ENCODE assay signal across 8 cellular contexts in the genomic region with DNA sequence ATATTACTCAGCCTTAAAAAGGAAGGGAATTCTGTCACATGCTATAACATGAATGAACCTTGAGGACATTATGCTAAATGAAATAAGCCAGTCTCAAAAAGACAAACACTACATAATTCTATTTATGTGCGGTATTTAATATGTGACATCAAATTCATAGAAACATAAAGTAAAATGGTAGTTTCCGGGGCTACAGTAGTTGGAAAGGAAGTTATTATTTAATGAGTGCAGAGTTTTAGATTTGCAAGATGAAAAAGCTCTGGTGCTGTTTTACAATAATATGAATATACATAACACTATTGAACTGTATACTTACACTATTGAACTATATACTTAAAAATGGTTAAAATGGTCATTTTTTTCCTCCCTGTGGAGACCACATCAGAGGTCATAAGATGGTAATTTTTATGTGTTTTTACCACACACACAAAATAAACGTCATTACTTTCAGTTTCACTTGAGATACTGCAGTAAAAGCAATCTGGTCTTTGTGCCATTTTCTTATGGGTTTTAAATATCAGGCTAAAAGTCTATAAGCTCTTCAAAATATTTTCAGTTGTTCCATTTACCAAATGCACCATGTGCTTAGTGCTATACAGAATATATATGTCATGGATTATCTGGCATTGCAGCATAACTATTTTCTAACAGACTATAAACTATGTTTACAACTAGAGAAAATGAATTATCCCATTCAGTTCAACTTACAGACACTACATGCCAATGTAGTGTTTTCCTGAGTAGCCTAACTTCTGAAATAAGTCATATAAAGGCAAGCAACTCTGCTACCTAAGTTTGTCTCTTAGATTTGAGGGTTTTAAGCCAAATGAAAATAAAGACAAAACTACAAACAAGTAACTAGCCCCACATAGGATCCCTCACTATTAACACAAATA.
DNase-seq lines count a peak whose midpoint lies in the region; ATAC-seq, FAIRE-seq and TF ChIP-seq lines count a peak whose summit lies in the region.

No MANE protein-coding gene starts in this region.

- no peaks in the 10 kb centered on the region for H3K79me2 ChIP-seq in OCI-LY3 (ENCODE audit: low read length)

- H3K36me3 ChIP-seq in OCI-LY3 (replicated peaks; ENCODE audit: low read depth, low read length) (peaks cover 2% of the 10 kb centered on the region), skeletal muscle tissue (ENCODE audit: control insufficient read depth in 3 of 3, insufficient read depth in 3 of 3, low read length in 3 of 3) (peaks cover 0 to 5% (median 4%) of the 10 kb centered on the region in 3 donors)

- H3K9me3 ChIP-seq in OCI-LY3 (ENCODE audit: insufficient read depth, low read length) (no peaks in the 10 kb centered on the region), skeletal muscle tissue (ENCODE audit: control insufficient read depth in 3 of 3, low read length in 3 of 3) (no peaks in the 10 kb centered on the region)

- peak; percentile 18 for DNase-seq in epidermal melanocyte (ENCODE audit: insufficient read length, low spot score)
- no peak for DNase-seq in D721Med (ENCODE audit: insufficient read length, low spot score)
- no peak for DNase-seq in nucleus accumbens (lab: John Stamatoyannopoulos, UW)

- FAIRE-seq in D721Med (lab: Jason Lieb, UNC): no peak

- H4K20me1 ChIP-seq in OCI-LY3 (ENCODE audit: insufficient read depth, low read length): no peaks in the 10 kb centered on the region

- H3K9ac ChIP-seq in OCI-LY3 (ENCODE audit: low read length) (no peak overlapping the region), skeletal muscle tissue (ENCODE audit: low read depth in 1 of 3, low read length in 3 of 3) (peak overlapping the region in 1 of 3 donors; percentile 16)

- H3K27me3 ChIP-seq in OCI-LY3 (ENCODE audit: low read depth, low read length) (no peaks in the 10 kb centered on the region), skeletal muscle tissue (ENCODE audit: control insufficient read depth in 3 of 3, insufficient read depth in 3 of 3, low read length in 3 of 3) (no peaks in the 10 kb centered on the region)

- TF ChIP-seq CTCF in OCI-LY3 (IDR thresholded peaks at IDR 0.05; ENCODE audit: low read depth, low read length) (no peak), D721Med (IDR thresholded peaks at IDR 0.05; ENCODE audit: insufficient read depth, missing control alignments) (no peak)

- H3K4me2 ChIP-seq in OCI-LY3 (ENCODE audit: low read length): peak overlapping the region; percentile 49

- peaks cover 14% of the 10 kb centered on the region for H3K4me1 ChIP-seq in OCI-LY3 (ENCODE audit: low read length)
- peaks cover 0 to 8% (median 0%) of the 10 kb centered on the region in 3 donors for H3K4me1 ChIP-seq in skeletal muscle tissue (ENCODE audit: control insufficient read depth in 3 of 3, insufficient read depth in 3 of 3, low read length in 3 of 3)

- ATAC-seq in GM18868 (IDR thresholded peaks at IDR 0.05; ENCODE audit: unreplicated experiment) (peak; percentile 56), HG03196 (IDR thresholded peaks at IDR 0.05; ENCODE audit: unreplicated experiment) (no peak), GM21360 (IDR thresholded peaks at IDR 0.05; ENCODE audit: unreplicated experiment) (no peak)

- H3K4me3 ChIP-seq in OCI-LY3 (ENCODE audit: low read length) (peak overlapping the region; percentile 22; the same call in 1 of the 2 replicates), skeletal muscle tissue (ENCODE audit: low read length in 3 of 3) (peak overlapping the region in 1 of 3 donors; percentile 50)

- H2AFZ ChIP-seq in OCI-LY3 (ENCODE audit: low read depth, low read length): no peak overlapping the region

- H3K27ac ChIP-seq in OCI-LY3 (ENCODE audit: low read length): no peak overlapping the region
- H3K27ac ChIP-seq in skeletal muscle tissue (ENCODE audit: low read depth, low read length): peak overlapping the region; percentile 39
